Comparison of ENCODE assay signal across 13 cellular contexts in genomic region chr6:63643862-63644261, GRCh38. TPM values are rescaled to one million over a fixed set of nuclear protein-coding genes. Genes with fewer than 3 reads are reported as not detected.
DNase-seq lines count a peak whose midpoint lies in the region; ATAC-seq and TF ChIP-seq lines count a peak whose summit lies in the region.
"Had no signal": no experiment of that assay in that cellular context is flagged by ENCODE, and none has a peak within 500 bp of the region (broad histone marks: within the 10 kb centered on the region; RNA-seq: fewer than 3 reads in every experiment).

No MANE protein-coding gene starts in this region.

- H3K9me3 ChIP-seq in T-helper 17 cell (ENCODE audit: control insufficient read depth, low read length, poor library complexity, severe bottlenecking) (no peaks in the 10 kb centered on the region), HAP-1 (no peaks in the 10 kb centered on the region)

- H3K79me2 ChIP-seq in GM23338 (replicated peaks; ENCODE audit: insufficient read depth), result peaks cover 100% of the 10 kb centered on the region

- in situ Hi-C loops in HAP-1 (cut with MboI; ENCODE audit: low sequenced_read_pairs), result loop anchor here (10.0 kb wide), 1 partner anchor 49 kb away; no protein-coding TSS in a partner anchor

- H3K9me3 Mint-ChIP-seq in GM23338, result no peaks in the 10 kb centered on the region
- H3K9me3 Mint-ChIP-seq in activated T-helper 17 cell treated with anti-CD3 and anti-CD28 coated beads, Interleukin-2, amount 50 U/mL, for 72 hours, result no peaks in the 10 kb centered on the region
- H3K9me3 Mint-ChIP-seq: activated T-helper 1 cell treated with anti-CD3 and anti-CD28 coated beads, Interleukin-12 subunit alpha, Interleukin-12 subunit beta, Interleukin-2, Interleukin-4 antibody, amounts not matched to agents 30 ng/mL and 10 ng/mL and 1 ng/mL, durations not matched to agents 14 hours and 24 hours and 36 hours; stimulated activated effector memory CD8-positive, alpha-beta T cell treated with anti-CD3 and anti-CD28 coated beads, Interleukin-12 subunit alpha, Interleukin-12 subunit beta, amount 100 ng/mL, for 72 hours had no signal

- H3K4me1 Mint-ChIP-seq in GM23338 (peaks cover 53% of the 10 kb centered on the region), T-helper 17 cell (peaks cover 33% of the 10 kb centered on the region)
- peaks cover 17% of the 10 kb centered on the region for H3K4me1 Mint-ChIP-seq in activated T-helper 17 cell treated with anti-CD3 and anti-CD28 coated beads, Interleukin-2, amount 50 U/mL, for 72 hours

- H3K4me1 ChIP-seq in GM23338 (ENCODE audit: insufficient read depth) (peaks cover 14% of the 10 kb centered on the region), HAP-1 (peaks cover 9% of the 10 kb centered on the region)

- H4K20me1 ChIP-seq in GM23338 (replicated peaks; ENCODE audit: insufficient read depth), result peaks cover 50% of the 10 kb centered on the region

- H3K36me3 Mint-ChIP-seq in GM23338 (ENCODE audit: low read depth), result 0 out of 3 replicates have a peak, but pooled peaks cover 4% of the 10 kb centered on the region
- no peaks in the 10 kb centered on the region for H3K36me3 Mint-ChIP-seq in T-helper 17 cell (ENCODE audit: low read depth)
- H3K36me3 Mint-ChIP-seq in activated T-helper 17 cell treated with anti-CD3 and anti-CD28 coated beads, Interleukin-2, amount 50 U/mL, for 72 hours (ENCODE audit: low read depth), result peaks cover 53% of the 10 kb centered on the region

- H3K4me3 Mint-ChIP-seq in GM23338, result no peak overlapping the region
- no peak overlapping the region for H3K4me3 Mint-ChIP-seq in T-helper 17 cell
- no peak overlapping the region for H3K4me3 Mint-ChIP-seq in activated T-helper 17 cell treated with anti-CD3 and anti-CD28 coated beads, Interleukin-2, amount 50 U/mL, for 72 hours
- H3K4me3 Mint-ChIP-seq: activated T-helper 1 cell treated with anti-CD3 and anti-CD28 coated beads, Interleukin-12 subunit alpha, Interleukin-12 subunit beta, Interleukin-2, Interleukin-4 antibody, amounts not matched to agents 30 ng/mL and 10 ng/mL and 1 ng/mL, durations not matched to agents 14 hours and 24 hours and 36 hours; stimulated activated effector memory CD8-positive, alpha-beta T cell treated with anti-CD3 and anti-CD28 coated beads, Interleukin-12 subunit alpha, Interleukin-12 subunit beta, amount 100 ng/mL, for 72 hours had no signal

- no peaks in the 10 kb centered on the region for H3F3A ChIP-seq in GM23338 (replicated peaks; ENCODE audit: low read depth)

- no peak overlapping the region for H3K4me2 ChIP-seq in GM23338
- H3K4me2 ChIP-seq: smooth muscle cell had no signal

- no peak overlapping the region for H3K27ac Mint-ChIP-seq in GM23338
- peak overlapping the region; percentile 37 for H3K27ac Mint-ChIP-seq in T-helper 17 cell
- H3K27ac Mint-ChIP-seq in activated T-helper 17 cell treated with anti-CD3 and anti-CD28 coated beads, Interleukin-2, amount 50 U/mL, for 72 hours, result no peak overlapping the region
- H3K27ac Mint-ChIP-seq: activated T-helper 1 cell treated with anti-CD3 and anti-CD28 coated beads, Interleukin-12 subunit alpha, Interleukin-12 subunit beta, Interleukin-2, Interleukin-4 antibody, amounts not matched to agents 30 ng/mL and 10 ng/mL and 1 ng/mL, durations not matched to agents 14 hours and 24 hours and 36 hours had no signal

- no peak overlapping the region for H3K27ac ChIP-seq in GM23338 (ENCODE audit: low read depth)

- ATAC-seq in GM23338, result no peak
- ATAC-seq in T-helper 17 cell, result peak; percentile 79
- ATAC-seq in activated T-helper 17 cell treated with anti-CD3 and anti-CD28 coated beads, Interleukin-2, amount 50 U/mL, for 72 hours (replicated peaks), result no peak
- ATAC-seq: stimulated activated effector memory CD8-positive, alpha-beta T cell treated with anti-CD3 and anti-CD28 coated beads, Interleukin-12 subunit alpha, Interleukin-12 subunit beta, amount 100 ng/mL, for 72 hours had no signal

- H3K4me3 ChIP-seq in GM23338 (no peak overlapping the region), HAP-1 (no peak overlapping the region)
- H3K4me3 ChIP-seq: smooth muscle cell had no signal

- H3K36me3 ChIP-seq in GM23338 (ENCODE audit: insufficient read depth), result no peaks in the 10 kb centered on the region
- H3K36me3 ChIP-seq in HAP-1 (replicated peaks), result no peaks in the 10 kb centered on the region

- TF ChIP-seq CTCF in GM23338 (conservative IDR thresholded peaks at IDR 0.05; ENCODE audit: low read depth in 2 of 2), result no peak

- no peak overlapping the region for H2AFZ ChIP-seq in GM23338

- H3K27me3 Mint-ChIP-seq in GM23338 (ENCODE audit: insufficient read depth, low read depth, poor library complexity) (peaks cover 4% of the 10 kb centered on the region), T-helper 17 cell (no peaks in the 10 kb centered on the region)
- no peaks in the 10 kb centered on the region for H3K27me3 Mint-ChIP-seq in activated T-helper 17 cell treated with anti-CD3 and anti-CD28 coated beads, Interleukin-2, amount 50 U/mL, for 72 hours

- peak; percentile 3 for DNase-seq in NOMO-1 treated with DMSO at 0.1 percent for 48 hours (lab: John Stamatoyannopoulos, UW; ENCODE audit: unreplicated experiment)
- DNase-seq in NOMO-1 (lab: John Stamatoyannopoulos, UW; ENCODE audit: unreplicated experiment in 2 of 2), result no peak
- DNase-seq in GM23338 (ENCODE audit: low spot score), result peak; percentile 60
- no peak for DNase-seq in T-helper 17 cell
- peak; percentile 82 to 84 for DNase-seq in lung microvascular endothelial cell (ENCODE audit: low read depth in 2 of 2)
- DNase-seq in HAP-1 (ENCODE audit: low spot score in 2 of 2), result no peak
- DNase-seq in stimulated activated CD4-positive, alpha-beta T cell treated with anti-CD3 and anti-CD28 coated beads, Interleukin-2, amount 100 ng/mL, for 24 hours, result no peak
- DNase-seq: head of caudate nucleus, Karpas-422 had no signal

- no peaks in the 10 kb centered on the region for H3K9me2 ChIP-seq in GM23338 (ENCODE audit: insufficient read depth)

- H3K27me3 ChIP-seq in GM23338 (ENCODE audit: insufficient read depth) (no peaks in the 10 kb centered on the region), HAP-1 (ENCODE audit: low read depth) (no peaks in the 10 kb centered on the region)

TF ChIP-seq in GM23338, 12 proteins besides CTCF, POLR2A, EP300 and RAD21 (continues in another document):
- no peak for TF ChIP-seq ZNF462 (CRISPR knock-in tag; IDR thresholded peaks at IDR 0.05)

RNA-seq across cellular contexts. Expression of gene PHF3, which starts 8.3 kb away (rescaled TPM):
- 71.0 and 77.3 TPM in 2 replicates for total RNA-seq in GM23338 (2014; rRNA removed; shearing (Covaris generic))
- polyA plus RNA-seq in GM23338 (2016; fragmentation: Nextera tagmentation; extraction: Ambion mirVana), result 28.6 and 37.1 TPM in 2 replicates
- 10 to 100 TPM; 87.6 to 88.3 TPM for total RNA-seq in T-helper 17 cell
- 29.2 and 40.7 TPM in 2 replicates for total RNA-seq in lung microvascular endothelial cell
- 10 to 100 TPM; 45.3 to 91.4 TPM for total RNA-seq in activated T-helper 17 cell treated with anti-CD3 and anti-CD28 coated beads, Interleukin-2, amount 50 U/mL, for 72 hours

Comparison
In these comparisons a context has a peak if more than half of its experiments do, and no peak if none do; other contexts are left out.
1. DNase-seq: peak in NOMO-1 treated with DMSO at 0.1 percent for 48 hours (single experiment), GM23338 (single experiment) and lung microvascular endothelial cell (2 of 2); none in NOMO-1 (0 of 2), T-helper 17 cell (0 of 3), HAP-1 (0 of 2) and stimulated activated CD4-positive, alpha-beta T cell treated with anti-CD3 and anti-CD28 coated beads, Interleukin-2, amount 100 ng/mL, for 24 hours (0 of 2).